Comparison of ENCODE assay signal across 1 cellular context in genomic region chr20:57450931-57451330, GRCh38.
TF ChIP-seq lines count a peak whose summit lies in the region.

No MANE protein-coding gene starts in this region.

TF ChIP-seq in GM12878, 131 proteins besides CTCF, POLR2A, EP300 and RAD21 (continued from another document):
- TF ChIP-seq E2F8 (IDR thresholded peaks at IDR 0.05; ENCODE audit: low read depth, partially characterized antibody) (no peak), ZNF217 (IDR thresholded peaks at IDR 0.05) (no peak)
